Comparison of ENCODE assay signal across 2 cellular contexts in genomic region chr20:2606507-2607006, GRCh38.
A peak's percentile ranks its signal among the peaks of the same experiment; 100 is the strongest.
TF ChIP-seq lines count a peak whose summit lies in the region.

No MANE protein-coding gene starts in this region.

TF ChIP-seq in GM23338, 12 proteins besides CTCF, POLR2A, EP300 and RAD21:
- TF ChIP-seq JUNB (IDR thresholded peaks at IDR 0.05; ENCODE audit: unreplicated experiment): no peak
- no peak for TF ChIP-seq CREB1 (CRISPR knock-in tag; IDR thresholded peaks at IDR 0.05; ENCODE audit: low read depth)
- TF ChIP-seq, protein P1, sequence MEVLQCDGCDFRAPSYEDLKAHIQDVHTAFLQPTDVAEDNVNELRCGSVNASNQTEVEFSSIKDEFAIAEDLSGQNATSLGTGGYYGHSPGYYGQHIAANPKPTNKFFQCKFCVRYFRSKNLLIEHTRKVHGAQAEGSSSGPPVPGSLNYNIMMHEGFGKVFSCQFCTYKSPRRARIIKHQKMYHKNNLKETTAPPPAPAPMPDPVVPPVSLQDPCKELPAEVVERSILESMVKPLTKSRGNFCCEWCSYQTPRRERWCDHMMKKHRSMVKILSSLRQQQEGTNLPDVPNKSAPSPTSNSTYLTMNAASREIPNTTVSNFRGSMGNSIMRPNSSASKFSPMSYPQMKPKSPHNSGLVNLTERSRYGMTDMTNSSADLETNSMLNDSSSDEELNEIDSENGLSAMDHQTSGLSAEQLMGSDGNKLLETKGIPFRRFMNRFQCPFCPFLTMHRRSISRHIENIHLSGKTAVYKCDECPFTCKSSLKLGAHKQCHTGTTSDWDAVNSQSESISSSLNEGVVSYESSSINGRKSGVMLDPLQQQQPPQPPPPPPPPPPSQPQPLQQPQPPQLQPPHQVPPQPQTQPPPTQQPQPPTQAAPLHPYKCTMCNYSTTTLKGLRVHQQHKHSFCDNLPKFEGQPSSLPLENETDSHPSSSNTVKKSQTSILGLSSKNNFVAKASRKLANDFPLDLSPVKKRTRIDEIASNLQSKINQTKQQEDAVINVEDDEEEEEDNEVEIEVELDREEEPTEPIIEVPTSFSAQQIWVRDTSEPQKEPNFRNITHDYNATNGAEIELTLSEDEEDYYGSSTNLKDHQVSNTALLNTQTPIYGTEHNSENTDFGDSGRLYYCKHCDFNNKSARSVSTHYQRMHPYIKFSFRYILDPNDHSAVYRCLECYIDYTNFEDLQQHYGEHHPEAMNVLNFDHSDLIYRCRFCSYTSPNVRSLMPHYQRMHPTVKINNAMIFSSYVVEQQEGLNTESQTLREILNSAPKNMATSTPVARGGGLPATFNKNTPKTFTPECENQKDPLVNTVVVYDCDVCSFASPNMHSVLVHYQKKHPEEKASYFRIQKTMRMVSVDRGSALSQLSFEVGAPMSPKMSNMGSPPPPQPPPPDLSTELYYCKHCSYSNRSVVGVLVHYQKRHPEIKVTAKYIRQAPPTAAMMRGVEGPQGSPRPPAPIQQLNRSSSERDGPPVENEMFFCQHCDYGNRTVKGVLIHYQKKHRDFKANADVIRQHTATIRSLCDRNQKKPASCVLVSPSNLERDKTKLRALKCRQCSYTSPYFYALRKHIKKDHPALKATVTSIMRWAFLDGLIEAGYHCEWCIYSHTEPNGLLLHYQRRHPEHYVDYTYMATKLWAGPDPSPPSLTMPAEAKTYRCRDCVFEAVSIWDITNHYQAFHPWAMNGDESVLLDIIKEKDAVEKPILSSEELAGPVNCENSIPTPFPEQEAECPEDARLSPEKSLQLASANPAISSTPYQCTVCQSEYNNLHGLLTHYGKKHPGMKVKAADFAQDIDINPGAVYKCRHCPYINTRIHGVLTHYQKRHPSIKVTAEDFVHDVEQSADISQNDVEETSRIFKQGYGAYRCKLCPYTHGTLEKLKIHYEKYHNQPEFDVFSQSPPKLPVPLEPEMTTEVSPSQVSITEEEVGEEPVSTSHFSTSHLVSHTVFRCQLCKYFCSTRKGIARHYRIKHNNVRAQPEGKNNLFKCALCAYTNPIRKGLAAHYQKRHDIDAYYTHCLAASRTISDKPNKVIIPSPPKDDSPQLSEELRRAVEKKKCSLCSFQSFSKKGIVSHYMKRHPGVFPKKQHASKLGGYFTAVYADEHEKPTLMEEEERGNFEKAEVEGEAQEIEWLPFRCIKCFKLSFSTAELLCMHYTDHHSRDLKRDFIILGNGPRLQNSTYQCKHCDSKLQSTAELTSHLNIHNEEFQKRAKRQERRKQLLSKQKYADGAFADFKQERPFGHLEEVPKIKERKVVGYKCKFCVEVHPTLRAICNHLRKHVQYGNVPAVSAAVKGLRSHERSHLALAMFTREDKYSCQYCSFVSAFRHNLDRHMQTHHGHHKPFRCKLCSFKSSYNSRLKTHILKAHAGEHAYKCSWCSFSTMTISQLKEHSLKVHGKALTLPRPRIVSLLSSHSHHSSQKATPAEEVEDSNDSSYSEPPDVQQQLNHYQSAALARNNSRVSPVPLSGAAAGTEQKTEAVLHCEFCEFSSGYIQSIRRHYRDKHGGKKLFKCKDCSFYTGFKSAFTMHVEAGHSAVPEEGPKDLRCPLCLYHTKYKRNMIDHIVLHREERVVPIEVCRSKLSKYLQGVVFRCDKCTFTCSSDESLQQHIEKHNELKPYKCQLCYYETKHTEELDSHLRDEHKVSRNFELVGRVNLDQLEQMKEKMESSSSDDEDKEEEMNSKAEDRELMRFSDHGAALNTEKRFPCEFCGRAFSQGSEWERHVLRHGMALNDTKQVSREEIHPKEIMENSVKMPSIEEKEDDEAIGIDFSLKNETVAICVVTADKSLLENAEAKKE (CRISPR knock-in tag; IDR thresholded peaks at IDR 0.05): no peak

TF ChIP-seq in K562, 482 proteins besides CTCF, POLR2A, EP300 and RAD21:
- TF ChIP-seq TRIM28 (IDR thresholded peaks at IDR 0.05): peak; percentile 78; the same call in 1 of the 2 replicates
- no peak for TF ChIP-seq ZNF79 (CRISPR knock-in tag; IDR thresholded peaks at IDR 0.05; ENCODE audit: low read depth)
